Comparison of ENCODE assay signal across 6 cellular contexts in genomic region chr17:8150194-8151119, GRCh38.
DNase-seq lines count a peak whose midpoint lies in the region; ATAC-seq and TF ChIP-seq lines count a peak whose summit lies in the region.

No MANE protein-coding gene starts in this region.

- peaks cover 40 to 46% of the 10 kb centered on the region in 2 donors for H3K4me1 ChIP-seq in mucosa of rectum (ENCODE audit: control insufficient read depth in 2 of 2, insufficient read depth in 2 of 2, low read length in 2 of 2)

- no peaks in the 10 kb centered on the region for H3K9me3 ChIP-seq in mucosa of rectum (ENCODE audit: control insufficient read depth in 2 of 2, low read length in 2 of 2)

- no peak for ATAC-seq in HG02610 (IDR thresholded peaks at IDR 0.05; ENCODE audit: unreplicated experiment)
- ATAC-seq in HG03280 (IDR thresholded peaks at IDR 0.05; ENCODE audit: unreplicated experiment): no peak

- TF ChIP-seq CTCF in GM06990 (IDR thresholded peaks at IDR 0.05; ENCODE audit: insufficient read depth, low read length, poor library complexity, severe bottlenecking): no peak
- no peak for TF ChIP-seq CTCF in WI38 (IDR thresholded peaks at IDR 0.05; ENCODE audit: low read depth, low read length)

- H3K4me3 ChIP-seq in GM06990 (replicated peaks; ENCODE audit: low read depth, low read length): peak overlapping the region; percentile 91
- peak overlapping the region; percentile 77 for H3K4me3 ChIP-seq in WI38 (ENCODE audit: low read depth, low read length)
- peak overlapping the region; percentile 4 to 89 for H3K4me3 ChIP-seq in mucosa of rectum (ENCODE audit: low read length in 2 of 2)

- peak overlapping the region; percentile 98 to 100 for H3K27ac ChIP-seq in mucosa of rectum (ENCODE audit: low read depth in 2 of 2, low read length in 2 of 2)

- DNase-seq in GM06990 (ENCODE audit: extremely low read depth, insufficient read length): no peak
- DNase-seq in NCI-H2196 (lab: John Stamatoyannopoulos, UW; ENCODE audit: unreplicated experiment): no peak

- H3K27me3 ChIP-seq in GM06990 (replicated peaks; ENCODE audit: control insufficient read depth, insufficient read depth, low read length) (no peaks in the 10 kb centered on the region), mucosa of rectum (ENCODE audit: control insufficient read depth in 2 of 2, insufficient read depth in 2 of 2, low read length in 2 of 2) (no peaks in the 10 kb centered on the region)

- H3K36me3 ChIP-seq in GM06990 (ENCODE audit: control insufficient read depth, insufficient read depth, low read length): peaks cover 37% of the 10 kb centered on the region
- peaks cover 50 to 52% of the 10 kb centered on the region in 2 donors for H3K36me3 ChIP-seq in mucosa of rectum (ENCODE audit: control insufficient read depth in 2 of 2, insufficient read depth in 2 of 2, low read length in 2 of 2)

- H3K9ac ChIP-seq in mucosa of rectum (ENCODE audit: low read depth in 1 of 2, low read length in 2 of 2): peak overlapping the region; percentile 74 to 95
